In genomic region chr2:134035605-134036370, GRCh38 we compare ENCODE assay signal across 23 cellular contexts.
"Had no signal": no experiment of that assay in that cellular context is flagged by ENCODE, and none has a peak within 500 bp of the region (broad histone marks: within the 10 kb centered on the region; RNA-seq: fewer than 3 reads in every experiment).

No MANE protein-coding gene starts in this region.

- H3K9me3 ChIP-seq: SJCRH30 had no signal

- DNase-seq: activated CD4-positive, alpha-beta T cell treated with anti-CD3 and anti-CD28 coated beads, Interleukin-2, amount 10 ng/mL, durations not matched to agents 7 days and 5 days; activated CD4-positive, alpha-beta T cell treated with anti-CD3 and anti-CD28 coated beads, Interleukin-2, amount 50 U/mL, for 48 hours; activated CD8-positive, alpha-beta T cell treated with anti-CD3 and anti-CD28 coated beads, Interleukin-2, amount 10 ng/mL, durations not matched to agents 7 days and 5 days; activated gamma-delta T cell; activated naive CD4-positive, alpha-beta T cell treated with Interleukin-2 at 50 U/mL for 16 hours; activated naive CD8-positive, alpha-beta T cell treated with anti-CD3 and anti-CD28 coated beads, Interleukin-2, amount 10 ng/mL, durations not matched to agents 7 days and 5 days; activated T-cell treated with anti-CD3 and anti-CD28 coated beads, Interleukin-2, amount 50 U/mL, for 24 hours; brain microvascular endothelial cell; central memory CD4-positive, alpha-beta T cell; NCI-H1105; NCI-H1417 treated with DMSO at 0.1 percent for 48 hours; NCI-H187 treated with DMSO at 0.1 percent for 48 hours; NCI-H2081; NCI-H2171 treated with DMSO at 0.1 percent for 48 hours; NCI-H2227 treated with DMSO at 0.1 percent for 48 hours; NCI-H446; NCI-H510A treated with DMSO at 0.1 percent for 48 hours; NCI-H526 treated with DMSO at 0.1 percent for 48 hours; NCI-H774; SHP77; SJCRH30 had no signal

- H3K4me1 ChIP-seq: SJCRH30 had no signal

- H3K36me3 ChIP-seq: brain microvascular endothelial cell, SJCRH30 had no signal

- H3K4me3 ChIP-seq: SJCRH30, SK-N-MC had no signal

- H3K27me3 ChIP-seq: brain microvascular endothelial cell, SJCRH30 had no signal

- H3K27ac ChIP-seq: brain microvascular endothelial cell, SJCRH30, SK-N-MC had no signal

- ATAC-seq: activated CD8-positive, alpha-beta T cell treated with anti-CD3 and anti-CD28 coated beads, Interleukin-2, amount 10 ng/mL, durations not matched to agents 7 days and 5 days; Panc1 had no signal
